19 cellular contexts compared by ENCODE assay signal in the genomic region with DNA sequence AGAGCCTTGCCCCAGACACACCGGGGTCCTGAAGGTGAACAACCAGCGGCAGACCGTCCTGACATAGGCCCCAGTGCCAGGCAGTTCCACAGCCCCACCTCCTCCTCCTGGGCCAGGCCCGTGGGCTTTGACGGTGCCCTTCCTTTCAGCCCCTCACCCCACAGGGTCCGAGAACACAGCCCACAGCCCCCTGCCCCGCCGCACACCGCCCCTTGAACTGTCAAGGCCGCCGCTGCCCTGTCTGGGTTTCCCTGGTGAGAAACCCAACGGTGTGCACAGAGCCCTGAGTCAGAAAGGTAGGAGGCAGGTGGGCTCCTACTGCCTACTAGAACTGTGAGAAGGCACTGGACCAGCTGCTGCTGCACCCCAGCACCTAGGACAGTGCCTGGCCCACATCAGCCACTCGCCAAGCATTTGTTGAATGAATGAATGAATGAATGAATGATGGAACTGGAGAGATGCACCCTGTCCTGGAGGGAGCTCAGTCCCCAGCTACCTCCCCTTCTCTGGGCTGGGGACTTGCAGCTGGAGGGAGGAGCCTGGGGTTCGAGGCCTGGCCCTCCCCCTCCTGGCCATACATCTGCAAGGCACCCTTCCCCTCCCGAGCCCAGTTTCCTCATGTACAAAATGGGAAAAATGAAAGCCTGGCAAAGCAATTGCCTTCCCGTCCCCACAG.
DNase-seq lines count a peak whose midpoint lies in the region; TF ChIP-seq lines count a peak whose summit lies in the region.
"Had no signal": no experiment of that assay in that cellular context is flagged by ENCODE, and none has a peak within 500 bp of the region (broad histone marks: within the 10 kb centered on the region; RNA-seq: fewer than 3 reads in every experiment).

No MANE protein-coding gene starts in this region.

- no TSS peak for BruUV-seq in A673 (replicated peaks; lab: Mats Ljungman, UMichigan)

- intact Hi-C loops in A673 (cut with micrococcal nuclease; ENCODE audit: unreplicated experiment), result no loop called here

- POLR2A ChIA-PET in A673 (lab: Charles Lee; ENCODE audit: low non-redundant PET), result no interaction called here

- in situ Hi-C loops in GM13977 (cut with MboI; ENCODE audit: low pct_unique_long_range_greater_than_20kb, low sequenced_read_pairs, unreplicated experiment), result no loop called here

- peak; percentile 22 for DNase-seq in A673 (ENCODE audit: low spot score)
- DNase-seq in GM13977 (ENCODE audit: low spot score), result no peak
- peak; percentile 7 for DNase-seq in RPMI8226
- peak; percentile 75 for DNase-seq in iPS-NIHi7 (ENCODE audit: extremely low spot score)
- no peak for DNase-seq in stimulated activated CD4-positive, alpha-beta T cell treated with anti-CD3 and anti-CD28 coated beads, Interleukin-1b, Interleukin-23, amount 100 ng/mL, for 48 hours
- no peak for DNase-seq in Peyer's patch
- no peak for DNase-seq in NK-92 treated with Interleukin-12 subunit alpha and Interleukin-12 subunit beta, amount 100 ng/mL, for 24 hours (lab: John Stamatoyannopoulos, UW)
- no peak for DNase-seq in NCI-H2196 (lab: John Stamatoyannopoulos, UW; ENCODE audit: unreplicated experiment)
- DNase-seq: activated CD4-positive, alpha-beta T cell treated with anti-CD3 and anti-CD28 coated beads, Interleukin-2, amount 10 ng/mL, durations not matched to agents 24 days and 14 days; activated naive CD4-positive, alpha-beta T cell treated with anti-CD3 and anti-CD28 coated beads for 36 hours; activated T-cell treated with anti-CD3 and anti-CD28 coated beads for 4 hours; COR-L47; left lung; NCI-H2029; NCI-H510A; OCI-M1; ovary; SJCRH30 had no signal

- H3K36me3 ChIP-seq in A673 (ENCODE audit: insufficient read depth, low read length, poor library complexity, severe bottlenecking) (no peaks in the 10 kb centered on the region), Peyer's patch (no peaks in the 10 kb centered on the region)
- H3K36me3 ChIP-seq: left lung, ovary, SJCRH30, suprapubic skin had no signal

- no peak for TF ChIP-seq POLR2A in Peyer's patch (IDR thresholded peaks at IDR 0.05)

- H3K27ac ChIP-seq in A673 (ENCODE audit: low read depth, low read length, poor library complexity, severe bottlenecking) (no peak overlapping the region), Peyer's patch (no peak overlapping the region)
- H3K27ac ChIP-seq: left lung, ovary, SJCRH30, suprapubic skin had no signal

- H3K4me3 ChIP-seq in A673 (ENCODE audit: low read depth, low read length, poor library complexity, severe bottlenecking), result no peak overlapping the region
- no peak overlapping the region for H3K4me3 ChIP-seq in Peyer's patch
- H3K4me3 ChIP-seq: left lung, ovary, SJCRH30, suprapubic skin had no signal

- H3K27me3 ChIP-seq in A673 (replicated peaks; ENCODE audit: insufficient read depth, low read depth, low read length, poor library complexity) (peaks cover 6% of the 10 kb centered on the region), Peyer's patch (no peaks in the 10 kb centered on the region)
- H3K27me3 ChIP-seq: ovary, SJCRH30 had no signal

- TF ChIP-seq CTCF in A673 (conservative IDR thresholded peaks at IDR 0.05; ENCODE audit: low read depth, low read length) (0 out of 2 replicates have a peak, but pooled peaks have one; percentile 19), GM13977 (IDR thresholded peaks at IDR 0.05; ENCODE audit: extremely low read depth, insufficient read depth, missing control alignments) (peak; percentile 11), Peyer's patch (IDR thresholded peaks at IDR 0.05) (no peak)

- CTCF ChIA-PET in A673 (lab: Charles Lee), result no interaction called here

- no peaks in the 10 kb centered on the region for H3K9me3 ChIP-seq in A673 (ENCODE audit: low read depth, low read length, poor library complexity, severe bottlenecking)
- no peaks in the 10 kb centered on the region for H3K9me3 ChIP-seq in Peyer's patch
- H3K9me3 ChIP-seq: ovary, SJCRH30, suprapubic skin had no signal

- H3K4me1 ChIP-seq in A673 (ENCODE audit: insufficient read depth, low read length, poor library complexity, severe bottlenecking) (no peaks in the 10 kb centered on the region), Peyer's patch (no peaks in the 10 kb centered on the region)
- H3K4me1 ChIP-seq: left lung, SJCRH30 had no signal

Comparison
In these comparisons a context has a peak if more than half of its experiments do, and no peak if none do; other contexts are left out.
1. DNase-seq: peak in A673 (single experiment), RPMI8226 (single experiment) and iPS-NIHi7 (single experiment); none in GM13977 (single experiment), stimulated activated CD4-positive, alpha-beta T cell treated with anti-CD3 and anti-CD28 coated beads, Interleukin-1b, Interleukin-23, amount 100 ng/mL, for 48 hours (single experiment), Peyer's patch (0 of 3), NK-92 treated with Interleukin-12 subunit alpha and Interleukin-12 subunit beta, amount 100 ng/mL, for 24 hours (single experiment) and NCI-H2196 (single experiment).
2. CTCF ChIP-seq: peak in A673 (single experiment) and GM13977 (single experiment); none in Peyer's patch (0 of 6).